ENCODE assay signal across 1 cellular context in the genomic region with DNA sequence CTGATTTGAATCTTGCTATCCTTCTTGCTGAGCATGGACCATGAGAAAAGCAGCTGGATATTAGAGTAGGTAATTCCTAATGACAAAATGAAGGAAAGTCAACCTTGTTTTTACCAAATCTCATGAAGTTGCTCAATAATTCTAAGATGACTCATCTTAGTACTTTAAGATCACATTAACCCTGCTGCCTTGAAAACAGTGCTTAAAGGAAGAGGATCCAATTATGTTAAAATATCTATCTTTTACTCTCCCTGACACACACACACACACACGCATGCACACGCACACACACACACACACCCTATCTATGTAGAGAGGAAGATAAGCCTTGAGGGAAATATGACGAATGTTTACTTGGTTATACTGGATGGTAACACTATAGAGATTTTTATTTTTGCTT.
A peak's percentile ranks its signal among the peaks of the same experiment; 100 is the strongest.
TF ChIP-seq lines count a peak whose summit lies in the region.

No MANE protein-coding gene starts in this region.

TF ChIP-seq in IMR-90, 13 proteins besides CTCF, POLR2A, EP300 and RAD21:
- no peak for TF ChIP-seq RCOR1 (IDR thresholded peaks at IDR 0.05; ENCODE audit: insufficient replicate concordance, low read length)
- TF ChIP-seq FOS (IDR thresholded peaks at IDR 0.05; ENCODE audit: low read depth, low read length) = peak; percentile 88; the same call in 1 of the 2 replicates
- peak; percentile 97 for TF ChIP-seq CEBPB (IDR thresholded peaks at IDR 0.05; ENCODE audit: low read depth, low read length)
TF ChIP-seq in IMR-90: peak in this region for 2.
